In the genomic region with DNA sequence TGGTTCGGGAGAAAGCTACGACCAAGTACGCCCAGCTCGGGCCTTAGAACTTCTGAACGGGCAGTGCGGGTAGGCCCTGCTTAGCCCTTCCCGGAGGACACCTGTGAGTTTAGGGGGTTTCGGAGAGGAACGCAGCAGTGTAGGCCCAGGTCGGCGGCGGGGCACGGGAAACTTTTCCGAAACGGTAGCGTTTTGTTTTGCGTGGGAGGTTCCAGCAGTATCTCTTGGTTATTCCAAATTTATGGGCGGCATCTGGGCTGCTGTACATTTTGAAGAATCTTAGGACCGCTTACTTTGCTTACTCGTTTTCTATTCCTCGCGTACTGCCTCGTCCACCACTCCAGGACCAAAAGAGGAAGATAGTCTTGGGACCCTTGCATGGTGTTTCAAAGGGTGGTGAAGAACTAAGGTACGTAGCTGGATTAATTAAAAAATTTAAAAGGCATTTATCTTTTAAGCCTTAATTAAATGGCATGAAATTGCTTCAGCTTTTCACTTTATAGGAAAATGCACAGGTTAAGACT, we compare ENCODE assay signal across 1 cellular context.
TF ChIP-seq lines count a peak whose summit lies in the region.

No MANE protein-coding gene starts in this region.

TF ChIP-seq in HepG2, 621 proteins besides CTCF, POLR2A, EP300 and RAD21 (continued from another document and continues in another):
- TF ChIP-seq, protein P1, sequence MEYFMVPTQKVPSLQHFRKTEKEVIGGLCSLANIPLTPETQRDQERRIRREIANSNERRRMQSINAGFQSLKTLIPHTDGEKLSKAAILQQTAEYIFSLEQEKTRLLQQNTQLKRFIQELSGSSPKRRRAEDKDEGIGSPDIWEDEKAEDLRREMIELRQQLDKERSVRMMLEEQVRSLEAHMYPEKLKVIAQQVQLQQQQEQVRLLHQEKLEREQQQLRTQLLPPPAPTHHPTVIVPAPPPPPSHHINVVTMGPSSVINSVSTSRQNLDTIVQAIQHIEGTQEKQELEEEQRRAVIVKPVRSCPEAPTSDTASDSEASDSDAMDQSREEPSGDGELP (IDR thresholded peaks at IDR 0.05; ENCODE audit: borderline replicate concordance, low read depth) = no peak
- TF ChIP-seq ZNF768 (CRISPR knock-in tag; IDR thresholded peaks at IDR 0.05) (peak; percentile 45; the same call in 1 of the 2 replicates), ZNF263 (CRISPR knock-in tag; IDR thresholded peaks at IDR 0.05) (peak; percentile 42; the same call in 1 of the 2 replicates), RAD51 (IDR thresholded peaks at IDR 0.05; ENCODE audit: borderline replicate concordance) (no peak), NR2C2 (CRISPR knock-in tag; IDR thresholded peaks at IDR 0.05; ENCODE audit: borderline replicate concordance) (peak; percentile 94), ZNF225 (CRISPR knock-in tag; IDR thresholded peaks at IDR 0.05) (0 out of 2 replicates have a peak, but pooled peaks have one; percentile 26), ZNF878 (CRISPR knock-in tag; IDR thresholded peaks at IDR 0.05) (no peak), SNAI1 (CRISPR knock-in tag; IDR thresholded peaks at IDR 0.05; ENCODE audit: borderline replicate concordance) (no peak), ZNF790 (CRISPR knock-in tag; IDR thresholded peaks at IDR 0.05; ENCODE audit: borderline replicate concordance) (no peak; the same call in 1 of the 2 replicates), NR1H2 (CRISPR knock-in tag; IDR thresholded peaks at IDR 0.05; ENCODE audit: borderline replicate concordance, low read depth) (0 out of 2 replicates have a peak, but pooled peaks have one; percentile 46), ZBTB20 (CRISPR knock-in tag; IDR thresholded peaks at IDR 0.05; ENCODE audit: borderline replicate concordance, low read depth) (no peak), ZNF782 (CRISPR knock-in tag; IDR thresholded peaks at IDR 0.05; ENCODE audit: borderline replicate concordance) (no peak), KLF16 (CRISPR knock-in tag; IDR thresholded peaks at IDR 0.05) (no peak; a peak in 1 of 4 replicates), SOX5 (CRISPR knock-in tag; IDR thresholded peaks at IDR 0.05; ENCODE audit: borderline replicate concordance) (no peak), ZNF605 (CRISPR knock-in tag; IDR thresholded peaks at IDR 0.05) (no peak; the same call in 1 of the 2 replicates), NFKB2 (CRISPR knock-in tag; IDR thresholded peaks at IDR 0.05; ENCODE audit: borderline replicate concordance) (0 out of 2 replicates have a peak, but pooled peaks have one; percentile 21), ZNF670 (CRISPR knock-in tag; IDR thresholded peaks at IDR 0.05; ENCODE audit: borderline replicate concordance) (no peak), RBFOX2 (IDR thresholded peaks at IDR 0.05; ENCODE audit: low read depth, low read length) (no peak), RFX1 (IDR thresholded peaks at IDR 0.05) (no peak), ZBTB7B (CRISPR knock-in tag; IDR thresholded peaks at IDR 0.05) (no peak), HES4 (CRISPR knock-in tag; IDR thresholded peaks at IDR 0.05; ENCODE audit: borderline replicate concordance) (0 out of 2 replicates have a peak, but pooled peaks have one; percentile 80), ZBTB38 (CRISPR knock-in tag; IDR thresholded peaks at IDR 0.05) (0 out of 2 replicates have a peak, but pooled peaks have one; percentile 27), SP5 (CRISPR knock-in tag; IDR thresholded peaks at IDR 0.05; ENCODE audit: borderline replicate concordance, low read depth) (0 out of 2 replicates have a peak, but pooled peaks have one; percentile 22), BORCS8-MEF2B (CRISPR knock-in tag; IDR thresholded peaks at IDR 0.05) (peak; percentile 66), PAF1 (CRISPR knock-in tag; IDR thresholded peaks at IDR 0.05) (no peak), ZBTB1 (CRISPR knock-in tag; IDR thresholded peaks at IDR 0.05; ENCODE audit: borderline replicate concordance) (no peak), MEIS1 (CRISPR knock-in tag; IDR thresholded peaks at IDR 0.05; ENCODE audit: borderline replicate concordance) (no peak), ZNF841 (CRISPR knock-in tag; IDR thresholded peaks at IDR 0.05; ENCODE audit: borderline replicate concordance) (peak; percentile 55; the same call in 1 of the 2 replicates), SIN3A (IDR thresholded peaks at IDR 0.05; ENCODE audit: borderline replicate concordance, low read depth, low read length) (peak; percentile 3; the same call in 1 of the 2 replicates), ZNF121 (CRISPR knock-in tag; IDR thresholded peaks at IDR 0.05) (no peak), ZNF577 (CRISPR knock-in tag; IDR thresholded peaks at IDR 0.05; ENCODE audit: borderline replicate concordance, low read depth) (no peak), MIER3 (CRISPR knock-in tag; IDR thresholded peaks at IDR 0.05; ENCODE audit: borderline replicate concordance) (no peak), MATR3 (CRISPR knock-in tag; IDR thresholded peaks at IDR 0.05) (no peak), MBNL3 (CRISPR knock-in tag; conservative IDR thresholded peaks at IDR 0.05) (no peak), TGIF2 (CRISPR knock-in tag; IDR thresholded peaks at IDR 0.05) (peak; percentile 25; the same call in 1 of the 2 replicates)
- TF ChIP-seq, protein P2, sequence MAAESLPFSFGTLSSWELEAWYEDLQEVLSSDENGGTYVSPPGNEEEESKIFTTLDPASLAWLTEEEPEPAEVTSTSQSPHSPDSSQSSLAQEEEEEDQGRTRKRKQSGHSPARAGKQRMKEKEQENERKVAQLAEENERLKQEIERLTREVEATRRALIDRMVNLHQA (CRISPR knock-in tag; IDR thresholded peaks at IDR 0.05) = no peak
- TF ChIP-seq, protein P3, sequence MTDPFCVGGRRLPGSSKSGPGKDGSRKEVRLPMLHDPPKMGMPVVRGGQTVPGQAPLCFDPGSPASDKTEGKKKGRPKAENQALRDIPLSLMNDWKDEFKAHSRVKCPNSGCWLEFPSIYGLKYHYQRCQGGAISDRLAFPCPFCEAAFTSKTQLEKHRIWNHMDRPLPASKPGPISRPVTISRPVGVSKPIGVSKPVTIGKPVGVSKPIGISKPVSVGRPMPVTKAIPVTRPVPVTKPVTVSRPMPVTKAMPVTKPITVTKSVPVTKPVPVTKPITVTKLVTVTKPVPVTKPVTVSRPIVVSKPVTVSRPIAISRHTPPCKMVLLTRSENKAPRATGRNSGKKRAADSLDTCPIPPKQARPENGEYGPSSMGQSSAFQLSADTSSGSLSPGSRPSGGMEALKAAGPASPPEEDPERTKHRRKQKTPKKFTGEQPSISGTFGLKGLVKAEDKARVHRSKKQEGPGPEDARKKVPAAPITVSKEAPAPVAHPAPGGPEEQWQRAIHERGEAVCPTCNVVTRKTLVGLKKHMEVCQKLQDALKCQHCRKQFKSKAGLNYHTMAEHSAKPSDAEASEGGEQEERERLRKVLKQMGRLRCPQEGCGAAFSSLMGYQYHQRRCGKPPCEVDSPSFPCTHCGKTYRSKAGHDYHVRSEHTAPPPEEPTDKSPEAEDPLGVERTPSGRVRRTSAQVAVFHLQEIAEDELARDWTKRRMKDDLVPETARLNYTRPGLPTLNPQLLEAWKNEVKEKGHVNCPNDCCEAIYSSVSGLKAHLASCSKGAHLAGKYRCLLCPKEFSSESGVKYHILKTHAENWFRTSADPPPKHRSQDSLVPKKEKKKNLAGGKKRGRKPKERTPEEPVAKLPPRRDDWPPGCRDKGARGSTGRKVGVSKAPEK (CRISPR knock-in tag; IDR thresholded peaks at IDR 0.05; ENCODE audit: borderline replicate concordance) = no peak
- TF ChIP-seq, protein P4, sequence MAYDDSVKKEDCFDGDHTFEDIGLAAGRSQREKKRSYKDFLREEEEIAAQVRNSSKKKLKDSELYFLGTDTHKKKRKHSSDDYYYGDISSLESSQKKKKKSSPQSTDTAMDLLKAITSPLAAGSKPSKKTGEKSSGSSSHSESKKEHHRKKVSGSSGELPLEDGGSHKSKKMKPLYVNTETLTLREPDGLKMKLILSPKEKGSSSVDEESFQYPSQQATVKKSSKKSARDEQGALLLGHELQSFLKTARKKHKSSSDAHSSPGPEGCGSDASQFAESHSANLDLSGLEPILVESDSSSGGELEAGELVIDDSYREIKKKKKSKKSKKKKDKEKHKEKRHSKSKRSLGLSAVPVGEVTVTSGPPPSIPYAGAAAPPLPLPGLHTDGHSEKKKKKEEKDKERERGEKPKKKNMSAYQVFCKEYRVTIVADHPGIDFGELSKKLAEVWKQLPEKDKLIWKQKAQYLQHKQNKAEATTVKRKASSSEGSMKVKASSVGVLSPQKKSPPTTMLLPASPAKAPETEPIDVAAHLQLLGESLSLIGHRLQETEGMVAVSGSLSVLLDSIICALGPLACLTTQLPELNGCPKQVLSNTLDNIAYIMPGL (CRISPR knock-in tag; IDR thresholded peaks at IDR 0.05; ENCODE audit: borderline replicate concordance in 1 of 2, low read depth in 1 of 2) = no peak; a peak in 1 of 4 replicates
- TF ChIP-seq, protein P5, sequence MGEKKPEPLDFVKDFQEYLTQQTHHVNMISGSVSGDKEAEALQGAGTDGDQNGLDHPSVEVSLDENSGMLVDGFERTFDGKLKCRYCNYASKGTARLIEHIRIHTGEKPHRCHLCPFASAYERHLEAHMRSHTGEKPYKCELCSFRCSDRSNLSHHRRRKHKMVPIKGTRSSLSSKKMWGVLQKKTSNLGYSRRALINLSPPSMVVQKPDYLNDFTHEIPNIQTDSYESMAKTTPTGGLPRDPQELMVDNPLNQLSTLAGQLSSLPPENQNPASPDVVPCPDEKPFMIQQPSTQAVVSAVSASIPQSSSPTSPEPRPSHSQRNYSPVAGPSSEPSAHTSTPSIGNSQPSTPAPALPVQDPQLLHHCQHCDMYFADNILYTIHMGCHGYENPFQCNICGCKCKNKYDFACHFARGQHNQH (CRISPR knock-in tag; IDR thresholded peaks at IDR 0.05) = peak; percentile 42; the same call in 1 of the 2 replicates
- TF ChIP-seq, protein P6, sequence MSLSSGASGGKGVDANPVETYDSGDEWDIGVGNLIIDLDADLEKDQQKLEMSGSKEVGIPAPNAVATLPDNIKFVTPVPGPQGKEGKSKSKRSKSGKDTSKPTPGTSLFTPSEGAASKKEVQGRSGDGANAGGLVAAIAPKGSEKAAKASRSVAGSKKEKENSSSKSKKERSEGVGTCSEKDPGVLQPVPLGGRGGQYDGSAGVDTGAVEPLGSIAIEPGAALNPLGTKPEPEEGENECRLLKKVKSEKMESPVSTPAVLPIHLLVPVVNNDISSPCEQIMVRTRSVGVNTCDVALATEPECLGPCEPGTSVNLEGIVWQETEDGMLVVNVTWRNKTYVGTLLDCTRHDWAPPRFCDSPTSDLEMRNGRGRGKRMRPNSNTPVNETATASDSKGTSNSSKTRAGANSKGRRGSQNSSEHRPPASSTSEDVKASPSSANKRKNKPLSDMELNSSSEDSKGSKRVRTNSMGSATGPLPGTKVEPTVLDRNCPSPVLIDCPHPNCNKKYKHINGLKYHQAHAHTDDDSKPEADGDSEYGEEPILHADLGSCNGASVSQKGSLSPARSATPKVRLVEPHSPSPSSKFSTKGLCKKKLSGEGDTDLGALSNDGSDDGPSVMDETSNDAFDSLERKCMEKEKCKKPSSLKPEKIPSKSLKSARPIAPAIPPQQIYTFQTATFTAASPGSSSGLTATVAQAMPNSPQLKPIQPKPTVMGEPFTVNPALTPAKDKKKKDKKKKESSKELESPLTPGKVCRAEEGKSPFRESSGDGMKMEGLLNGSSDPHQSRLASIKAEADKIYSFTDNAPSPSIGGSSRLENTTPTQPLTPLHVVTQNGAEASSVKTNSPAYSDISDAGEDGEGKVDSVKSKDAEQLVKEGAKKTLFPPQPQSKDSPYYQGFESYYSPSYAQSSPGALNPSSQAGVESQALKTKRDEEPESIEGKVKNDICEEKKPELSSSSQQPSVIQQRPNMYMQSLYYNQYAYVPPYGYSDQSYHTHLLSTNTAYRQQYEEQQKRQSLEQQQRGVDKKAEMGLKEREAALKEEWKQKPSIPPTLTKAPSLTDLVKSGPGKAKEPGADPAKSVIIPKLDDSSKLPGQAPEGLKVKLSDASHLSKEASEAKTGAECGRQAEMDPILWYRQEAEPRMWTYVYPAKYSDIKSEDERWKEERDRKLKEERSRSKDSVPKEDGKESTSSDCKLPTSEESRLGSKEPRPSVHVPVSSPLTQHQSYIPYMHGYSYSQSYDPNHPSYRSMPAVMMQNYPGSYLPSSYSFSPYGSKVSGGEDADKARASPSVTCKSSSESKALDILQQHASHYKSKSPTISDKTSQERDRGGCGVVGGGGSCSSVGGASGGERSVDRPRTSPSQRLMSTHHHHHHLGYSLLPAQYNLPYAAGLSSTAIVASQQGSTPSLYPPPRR (CRISPR knock-in tag; IDR thresholded peaks at IDR 0.05; ENCODE audit: borderline replicate concordance) = no peak
- TF ChIP-seq, protein P7, sequence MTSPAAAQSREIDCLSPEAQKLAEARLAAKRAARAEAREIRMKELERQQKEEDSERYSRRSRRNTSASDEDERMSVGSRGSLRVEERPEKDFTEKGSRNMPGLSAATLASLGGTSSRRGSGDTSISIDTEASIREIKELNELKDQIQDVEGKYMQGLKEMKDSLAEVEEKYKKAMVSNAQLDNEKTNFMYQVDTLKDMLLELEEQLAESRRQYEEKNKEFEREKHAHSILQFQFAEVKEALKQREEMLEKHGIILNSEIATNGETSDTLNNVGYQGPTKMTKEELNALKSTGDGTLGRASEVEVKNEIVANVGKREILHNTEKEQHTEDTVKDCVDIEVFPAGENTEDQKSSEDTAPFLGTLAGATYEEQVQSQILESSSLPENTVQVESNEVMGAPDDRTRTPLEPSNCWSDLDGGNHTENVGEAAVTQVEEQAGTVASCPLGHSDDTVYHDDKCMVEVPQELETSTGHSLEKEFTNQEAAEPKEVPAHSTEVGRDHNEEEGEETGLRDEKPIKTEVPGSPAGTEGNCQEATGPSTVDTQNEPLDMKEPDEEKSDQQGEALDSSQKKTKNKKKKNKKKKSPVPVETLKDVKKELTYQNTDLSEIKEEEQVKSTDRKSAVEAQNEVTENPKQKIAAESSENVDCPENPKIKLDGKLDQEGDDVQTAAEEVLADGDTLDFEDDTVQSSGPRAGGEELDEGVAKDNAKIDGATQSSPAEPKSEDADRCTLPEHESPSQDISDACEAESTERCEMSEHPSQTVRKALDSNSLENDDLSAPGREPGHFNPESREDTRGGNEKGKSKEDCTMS (CRISPR knock-in tag; conservative IDR thresholded peaks at IDR 0.05) = no peak
- TF ChIP-seq, protein P8, sequence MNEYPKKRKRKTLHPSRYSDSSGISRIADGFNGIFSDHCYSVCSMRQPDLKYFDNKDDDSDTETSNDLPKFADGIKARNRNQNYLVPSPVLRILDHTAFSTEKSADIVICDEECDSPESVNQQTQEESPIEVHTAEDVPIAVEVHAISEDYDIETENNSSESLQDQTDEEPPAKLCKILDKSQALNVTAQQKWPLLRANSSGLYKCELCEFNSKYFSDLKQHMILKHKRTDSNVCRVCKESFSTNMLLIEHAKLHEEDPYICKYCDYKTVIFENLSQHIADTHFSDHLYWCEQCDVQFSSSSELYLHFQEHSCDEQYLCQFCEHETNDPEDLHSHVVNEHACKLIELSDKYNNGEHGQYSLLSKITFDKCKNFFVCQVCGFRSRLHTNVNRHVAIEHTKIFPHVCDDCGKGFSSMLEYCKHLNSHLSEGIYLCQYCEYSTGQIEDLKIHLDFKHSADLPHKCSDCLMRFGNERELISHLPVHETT (CRISPR knock-in tag; conservative IDR thresholded peaks at IDR 0.05) = no peak; the same call in none of the 2 replicates
- TF ChIP-seq, protein P9, sequence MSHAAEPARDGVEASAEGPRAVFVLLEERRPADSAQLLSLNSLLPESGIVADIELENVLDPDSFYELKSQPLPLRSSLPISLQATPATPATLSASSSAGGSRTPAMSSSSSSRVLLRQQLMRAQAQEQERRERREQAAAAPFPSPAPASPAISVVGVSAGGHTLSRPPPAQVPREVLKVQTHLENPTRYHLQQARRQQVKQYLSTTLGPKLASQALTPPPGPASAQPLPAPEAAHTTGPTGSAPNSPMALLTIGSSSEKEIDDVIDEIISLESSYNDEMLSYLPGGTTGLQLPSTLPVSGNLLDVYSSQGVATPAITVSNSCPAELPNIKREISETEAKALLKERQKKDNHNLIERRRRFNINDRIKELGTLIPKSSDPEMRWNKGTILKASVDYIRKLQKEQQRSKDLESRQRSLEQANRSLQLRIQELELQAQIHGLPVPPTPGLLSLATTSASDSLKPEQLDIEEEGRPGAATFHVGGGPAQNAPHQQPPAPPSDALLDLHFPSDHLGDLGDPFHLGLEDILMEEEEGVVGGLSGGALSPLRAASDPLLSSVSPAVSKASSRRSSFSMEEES (CRISPR knock-in tag; IDR thresholded peaks at IDR 0.05) = no peak
